ENCODE assay signal across 32 cellular contexts in the genomic region with DNA sequence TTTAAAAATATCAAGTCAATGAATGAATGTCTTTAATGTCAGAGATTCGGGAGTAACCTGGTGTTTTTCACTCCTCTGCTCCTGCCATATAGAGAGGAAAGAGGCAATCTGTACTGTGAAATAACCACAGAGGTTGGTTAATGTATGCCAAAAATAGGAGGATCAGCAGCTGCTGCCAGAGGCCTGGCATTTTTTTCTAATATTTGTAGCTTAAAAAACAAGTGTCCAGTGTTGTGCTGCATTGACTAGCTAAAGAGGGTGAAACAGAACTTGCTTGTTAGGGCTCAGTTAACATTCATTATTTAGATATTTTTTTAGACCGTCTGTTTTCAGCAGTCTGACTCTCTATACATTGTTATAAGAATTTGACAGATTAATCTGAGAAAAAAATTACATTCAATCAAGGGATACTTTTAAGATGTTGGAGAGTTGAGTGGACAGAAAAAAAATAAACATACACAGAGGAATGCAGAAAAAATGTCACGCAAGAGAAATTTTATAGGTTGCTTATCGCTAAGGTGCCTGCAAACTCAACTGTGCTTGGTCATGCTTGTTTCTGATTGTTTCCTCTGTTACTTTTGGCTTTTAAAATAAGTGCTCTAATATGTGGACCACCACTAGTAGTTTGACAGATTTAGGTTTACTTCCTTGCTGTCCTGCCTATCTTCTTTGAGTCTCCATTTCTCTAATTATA.
"Had no signal": no experiment of that assay in that cellular context is flagged by ENCODE, and none has a peak within 500 bp of the region (broad histone marks: within the 10 kb centered on the region; RNA-seq: fewer than 3 reads in every experiment).

No MANE protein-coding gene starts in this region.

- H3K9me3 ChIP-seq: SJSA1 had no signal

- ATAC-seq: activated CD8-positive, alpha-beta memory T cell treated with anti-CD3 and anti-CD28 coated beads, Interleukin-2, amount 10 ng/mL, durations not matched to agents 7 days and 5 days; activated naive CD8-positive, alpha-beta T cell treated with anti-CD3 and anti-CD28 coated beads, Interleukin-2, amount 50 U/mL, for 24 hours; K562; Panc1; Right ventricle myocardium inferior; SK-N-SH treated with all-trans-retinoic acid at 6 μM for 48 hours; T-helper 17 cell had no signal

- H3K4me1 ChIP-seq: SJSA1 had no signal

- H3K4me3 ChIP-seq: cardiac muscle cell, K562, SJSA1 had no signal

- H3K27me3 ChIP-seq: brain microvascular endothelial cell, cardiac muscle cell, SJSA1 had no signal

- DNase-seq: activated B cell treated with CpG ODN at 0.5 μM for 24 hours; activated CD4-positive, alpha-beta T cell treated with anti-CD3 and anti-CD28 coated beads for 1 hour; activated CD4-positive, alpha-beta T cell treated with anti-CD3 and anti-CD28 coated beads, Interleukin-2, amount 10 ng/mL, durations not matched to agents 24 days and 14 days; activated CD4-positive, alpha-beta T cell treated with anti-CD3 and anti-CD28 coated beads, Interleukin-2, amount 50 U/mL, for 48 hours; activated CD8-positive, alpha-beta memory T cell treated with anti-CD3 and anti-CD28 coated beads, Interleukin-2, amount 10 ng/mL, durations not matched to agents 7 days and 5 days; activated effector memory CD4-positive, alpha-beta T cell treated with Interleukin-2 at 50 U/mL for 16 hours; activated naive CD4-positive, alpha-beta T cell; activated naive CD8-positive, alpha-beta T cell treated with anti-CD3 and anti-CD28 coated beads, Interleukin-2, amount 50 U/mL, for 24 hours; activated T-cell treated with anti-CD3 and anti-CD28 coated beads, Interleukin-2, amount 50 U/mL, for 24 hours; amygdala; brain microvascular endothelial cell; Karpas-422; MM.1S; NCI-H1105 treated with DMSO at 0.1 percent for 48 hours; NCI-H1436 treated with DMSO at 0.1 percent for 48 hours; NCI-H187; NCI-H2081 treated with DMSO at 0.1 percent for 48 hours; NCI-H2171; NCI-H2227 treated with DMSO at 0.1 percent for 48 hours; NCI-H526; NCI-H82; NK-92 treated with Interleukin-12 subunit alpha and Interleukin-12 subunit beta, amount 100 ng/mL, for 24 hours; OCI-M1; RPMI8226; T-helper 17 cell; T-helper 9 cell had no signal

- H3K36me3 ChIP-seq: brain microvascular endothelial cell, cardiac muscle cell, SJSA1 had no signal
